Comparison of ENCODE assay signal across 19 cellular contexts in the genomic region with DNA sequence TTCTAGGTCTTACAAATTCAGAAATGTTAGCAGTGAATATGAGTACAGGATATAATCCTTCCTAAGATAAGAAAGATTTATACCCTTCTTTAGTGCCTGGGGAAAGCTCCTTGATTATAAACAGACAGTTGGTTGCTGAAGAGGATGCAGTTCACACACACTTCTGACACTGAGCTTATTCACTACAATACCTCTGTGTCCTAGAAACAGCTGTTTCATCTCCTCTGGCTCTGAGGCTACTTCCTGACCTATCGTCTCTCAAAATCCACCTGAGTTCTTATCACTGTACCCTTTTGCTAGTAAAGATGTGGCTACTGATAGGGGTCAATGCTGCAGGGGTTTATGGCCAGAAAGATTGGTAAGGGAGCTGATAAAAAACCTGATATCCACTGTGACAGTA. TPM values are rescaled to one million over a fixed set of nuclear protein-coding genes. Genes with fewer than 3 reads are reported as not detected.
DNase-seq lines count a peak whose midpoint lies in the region; ATAC-seq, FAIRE-seq and TF ChIP-seq lines count a peak whose summit lies in the region.
"Had no signal": no experiment of that assay in that cellular context is flagged by ENCODE, and none has a peak within 500 bp of the region (broad histone marks: within the 10 kb centered on the region; RNA-seq: fewer than 3 reads in every experiment).

No MANE protein-coding gene starts in this region.

- no peaks in the 10 kb centered on the region for H3K36me3 Mint-ChIP-seq in activated CD8-positive, alpha-beta T cell treated with anti-CD3 and anti-CD28 coated beads for 36 hours (ENCODE audit: low read depth)
- H3K36me3 Mint-ChIP-seq: CD8-positive, alpha-beta T cell; natural killer cell treated with Interleukin-12 subunit alpha and Interleukin-12 subunit beta and Interleukin-15 and Interleukin-18, amount 100 ng/mL, for 72 hours had no signal

- no peak for FAIRE-seq in endothelial cell of umbilical vein (lab: Jason Lieb, UNC)
- FAIRE-seq: islet of Langerhans had no signal

- DNase-seq in ELF-1 (ENCODE audit: low read depth, low spot score) (peak; percentile 15), HCEC 1CT (peak; percentile 3), NCI-H345 treated with DMSO at 0.1 percent for 48 hours (lab: John Stamatoyannopoulos, UW; ENCODE audit: unreplicated experiment) (peak; percentile 86), endothelial cell of umbilical vein (ENCODE audit: low read depth, low spot score) (no peak), middle frontal gyrus (ENCODE audit: extremely low spot score, low spot score) (no peak)
- no peak for DNase-seq in activated CD8-positive, alpha-beta memory T cell treated with anti-CD3 and anti-CD28 coated beads, Interleukin-2, amount 50 U/mL, for 48 hours
- no peak for DNase-seq in activated CD8-positive, alpha-beta T cell treated with anti-CD3 and anti-CD28 coated beads for 36 hours
- DNase-seq: activated CD4-positive, alpha-beta T cell treated with anti-CD3 and anti-CD28 coated beads, Interleukin-2, amount 10 ng/mL, durations not matched to agents 7 days and 5 days; CD8-positive, alpha-beta T cell; central memory CD4-positive, alpha-beta T cell; effector CD4-positive, alpha-beta T cell; heart left ventricle; mesenchymal stem cell; NCI-H2029 treated with DMSO at 0.1 percent for 48 hours; SW 1271 had no signal

- H4K20me1 ChIP-seq in endothelial cell of umbilical vein (replicated peaks; ENCODE audit: control insufficient read depth, extremely low read depth, insufficient read depth, low read length): no peaks in the 10 kb centered on the region

- H3K4me3 ChIP-seq in endothelial cell of umbilical vein (replicated peaks in 1 of 3; ENCODE audit: insufficient read depth in 1 of 3, low read depth in 1 of 3, low read length in 3 of 3): no peak overlapping the region
- H3K4me3 ChIP-seq: heart left ventricle, smooth muscle cell had no signal

- no peak overlapping the region for H3K9ac ChIP-seq in endothelial cell of umbilical vein (replicated peaks; ENCODE audit: extremely low read depth, insufficient read depth, low read length)

- no peaks in the 10 kb centered on the region for H3K9me3 Mint-ChIP-seq in activated CD8-positive, alpha-beta T cell treated with anti-CD3 and anti-CD28 coated beads for 36 hours
- H3K9me3 Mint-ChIP-seq: activated CD4-positive, alpha-beta T cell treated with anti-CD3 and anti-CD28 coated beads, Interleukin-2, amount 10 ng/mL, durations not matched to agents 7 days and 5 days; CD8-positive, alpha-beta T cell had no signal

- dilution Hi-C loops in endothelial cell of umbilical vein (cut with MboI; ENCODE audit: extremely low pct_ligation_motif_present, low sequenced_read_pairs): no loop called here

- H3K4me3 Mint-ChIP-seq in activated CD8-positive, alpha-beta T cell treated with anti-CD3 and anti-CD28 coated beads for 36 hours: no peak overlapping the region
- H3K4me3 Mint-ChIP-seq: activated CD4-positive, alpha-beta T cell treated with anti-CD3 and anti-CD28 coated beads, Interleukin-2, amount 10 ng/mL, durations not matched to agents 7 days and 5 days; CD8-positive, alpha-beta T cell; natural killer cell treated with Interleukin-12 subunit alpha and Interleukin-12 subunit beta and Interleukin-15 and Interleukin-18, amount 100 ng/mL, for 72 hours had no signal

- CTCF ChIA-PET in endothelial cell of umbilical vein (lab: Charles Lee): interaction anchor here (1.1 kb wide), 2 partner anchors 36 to 260 kb away, joined by 3 read pairs; no protein-coding TSS in a partner anchor
- CTCF ChIA-PET in activated CD8-positive, alpha-beta T cell treated with anti-CD3 and anti-CD28 coated beads for 36 hours (lab: Charles Lee): interaction anchor here (1.0 to 1.5 kb wide), 3 partner anchors 10 to 416 kb away, joined by 3 read pairs; no protein-coding TSS in a partner anchor

- peaks cover 15% of the 10 kb centered on the region for H3K4me1 ChIP-seq in endothelial cell of umbilical vein (ENCODE audit: control insufficient read depth, extremely low read depth, insufficient read depth, low read length)
- H3K4me1 ChIP-seq: heart left ventricle had no signal

- TF ChIP-seq POLR2A in endothelial cell of umbilical vein (IDR thresholded peaks at IDR 0.05; ENCODE audit: low read depth, low read length): no peak

- H3K27me3 Mint-ChIP-seq in activated CD8-positive, alpha-beta T cell treated with anti-CD3 and anti-CD28 coated beads for 36 hours: peaks cover 6% of the 10 kb centered on the region
- H3K27me3 Mint-ChIP-seq: activated CD4-positive, alpha-beta T cell treated with anti-CD3 and anti-CD28 coated beads, Interleukin-2, amount 10 ng/mL, durations not matched to agents 7 days and 5 days; natural killer cell treated with Interleukin-12 subunit alpha and Interleukin-12 subunit beta and Interleukin-15 and Interleukin-18, amount 100 ng/mL, for 72 hours had no signal

- no peak for TF ChIP-seq CTCF in endothelial cell of umbilical vein (IDR thresholded peaks at IDR 0.05; ENCODE audit: extremely low read depth in 1 of 2, insufficient read depth in 1 of 2, low read depth in 1 of 2, low read length in 2 of 2)
- TF ChIP-seq CTCF in activated CD8-positive, alpha-beta T cell treated with anti-CD3 and anti-CD28 coated beads for 36 hours (IDR thresholded peaks at IDR 0.05): no peak

- no peaks in the 10 kb centered on the region for H3K79me2 ChIP-seq in endothelial cell of umbilical vein (ENCODE audit: control insufficient read depth, insufficient read depth, low read length)

- no peaks in the 10 kb centered on the region for H3K9me1 ChIP-seq in endothelial cell of umbilical vein (replicated peaks; ENCODE audit: control insufficient read depth, extremely low read depth, insufficient read depth, low read length)

- H2AFZ ChIP-seq in endothelial cell of umbilical vein (ENCODE audit: low read depth, low read length): peak overlapping the region; percentile 6

- intact Hi-C loops in endothelial cell of umbilical vein (cut with micrococcal nuclease): loop anchor here (5.0 kb wide), 1 partner anchor 314 kb away; no protein-coding TSS in a partner anchor
- intact Hi-C loops in activated CD8-positive, alpha-beta T cell treated with anti-CD3 and anti-CD28 coated beads for 36 hours (cut with micrococcal nuclease): no loop called here

- H3K36me3 ChIP-seq in endothelial cell of umbilical vein (ENCODE audit: control insufficient read depth in 2 of 2, extremely low read depth in 1 of 2, insufficient read depth in 2 of 2, low read length in 2 of 2): no peaks in the 10 kb centered on the region
- H3K36me3 ChIP-seq: heart left ventricle had no signal

- BruUV-seq in endothelial cell of umbilical vein (replicated peaks; lab: Mats Ljungman, UMichigan): no TSS peak

- H3K27ac ChIP-seq in endothelial cell of umbilical vein (ENCODE audit: insufficient read depth, low read depth, low read length): no peak overlapping the region
- H3K27ac ChIP-seq: heart left ventricle had no signal

- H3K27me3 ChIP-seq in endothelial cell of umbilical vein (ENCODE audit: control insufficient read depth in 2 of 2, insufficient read depth in 2 of 2, low read length in 2 of 2): no peaks in the 10 kb centered on the region
- H3K27me3 ChIP-seq: heart left ventricle had no signal

- H3K4me2 ChIP-seq in endothelial cell of umbilical vein (ENCODE audit: insufficient read depth, low read length): no peak overlapping the region
- H3K4me2 ChIP-seq: smooth muscle cell had no signal

- H3K27ac Mint-ChIP-seq in activated CD8-positive, alpha-beta T cell treated with anti-CD3 and anti-CD28 coated beads for 36 hours: no peak overlapping the region
- H3K27ac Mint-ChIP-seq: activated CD4-positive, alpha-beta T cell treated with anti-CD3 and anti-CD28 coated beads, Interleukin-2, amount 10 ng/mL, durations not matched to agents 7 days and 5 days; CD8-positive, alpha-beta T cell; natural killer cell treated with Interleukin-12 subunit alpha and Interleukin-12 subunit beta and Interleukin-15 and Interleukin-18, amount 100 ng/mL, for 72 hours had no signal

- H3K9me3 ChIP-seq in endothelial cell of umbilical vein (replicated peaks; ENCODE audit: control insufficient read depth, insufficient read depth, low read length): no peaks in the 10 kb centered on the region
- H3K9me3 ChIP-seq: heart left ventricle had no signal

- H3K4me1 Mint-ChIP-seq in activated CD8-positive, alpha-beta T cell treated with anti-CD3 and anti-CD28 coated beads for 36 hours (ENCODE audit: low read depth): peaks cover 11% of the 10 kb centered on the region

- POLR2A ChIA-PET in endothelial cell of umbilical vein (lab: Charles Lee): no interaction called here
- POLR2A ChIA-PET in activated CD8-positive, alpha-beta T cell treated with anti-CD3 and anti-CD28 coated beads for 36 hours (lab: Charles Lee): interaction anchor here (1.4 kb wide), 1 partner anchor 12 kb away, joined by 4 read pairs; no protein-coding TSS in a partner anchor

- ATAC-seq in GM19023 (IDR thresholded peaks at IDR 0.05; ENCODE audit: unreplicated experiment): no peak
- ATAC-seq in activated CD8-positive, alpha-beta T cell treated with anti-CD3 and anti-CD28 coated beads for 36 hours: no peak
- ATAC-seq: CD8-positive, alpha-beta T cell; heart left ventricle; natural killer cell treated with Interleukin-12 subunit alpha and Interleukin-12 subunit beta and Interleukin-15 and Interleukin-18, amount 100 ng/mL, for 72 hours had no signal

TF ChIP-seq in endothelial cell of umbilical vein, 7 proteins besides CTCF, POLR2A, EP300 and RAD21 (continues in another document):
- TF ChIP-seq MYC (IDR thresholded peaks at IDR 0.05; ENCODE audit: low read depth, low read length) (no peak), EZH2 (IDR thresholded peaks at IDR 0.05; ENCODE audit: borderline replicate concordance, low read depth, low read length, severe bottlenecking) (no peak), GATA2 (IDR thresholded peaks at IDR 0.05; ENCODE audit: insufficient read depth, insufficient read length, low read depth, low read length) (no peak), JUN (IDR thresholded peaks at IDR 0.05; ENCODE audit: borderline replicate concordance, insufficient read depth, insufficient read length, low read depth) (no peak)
- TF ChIP-seq, protein P1, sequence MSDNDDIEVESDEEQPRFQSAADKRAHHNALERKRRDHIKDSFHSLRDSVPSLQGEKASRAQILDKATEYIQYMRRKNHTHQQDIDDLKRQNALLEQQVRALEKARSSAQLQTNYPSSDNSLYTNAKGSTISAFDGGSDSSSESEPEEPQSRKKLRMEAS (IDR thresholded peaks at IDR 0.05; ENCODE audit: insufficient read depth, insufficient read length): no peak

RNA-seq across cellular contexts. Expression of a gene that starts 57.1 kb away (rescaled TPM):
- total RNA-seq in endothelial cell of umbilical vein: not detected in 2 replicates
- polyA plus RNA-seq in endothelial cell of umbilical vein: not detected in 2 replicates
- 0.04 TPM in 1 of 2 replicates, not detected in the other for polyA plus RNA-seq in endothelial cell of umbilical vein (2011; cell fraction: cytosol; rRNA removed)
- polyA plus RNA-seq in endothelial cell of umbilical vein (2011; cell fraction: nucleus; rRNA removed): 0.06 TPM in 1 of 2 replicates, not detected in the other
- polyA plus RNA-seq in endothelial cell of umbilical vein (2012): not detected in 2 replicates
- polyA minus RNA-seq in endothelial cell of umbilical vein: 0.08 TPM in 1 of 2 replicates, not detected in the other
- polyA minus RNA-seq in endothelial cell of umbilical vein (2011; cell fraction: cytosol; rRNA and poly(A)+ RNA removed): 0.72 TPM
- polyA minus RNA-seq in endothelial cell of umbilical vein (2011; cell fraction: nucleus; rRNA and poly(A)+ RNA removed): not detected in 2 replicates
- total RNA-seq in activated CD8-positive, alpha-beta T cell treated with anti-CD3 and anti-CD28 coated beads for 36 hours: under 1 TPM; 0.07 to 0.23 TPM
- total RNA-seq: CD8-positive, alpha-beta T cell; natural killer cell treated with Interleukin-12 subunit alpha and Interleukin-12 subunit beta and Interleukin-15 and Interleukin-18, amount 100 ng/mL, for 72 hours had no signal

Comparison
In these comparisons a context has a peak if more than half of its experiments do, and no peak if none do; other contexts are left out.
1. DNase-seq: peak in ELF-1 (single experiment), HCEC 1CT (single experiment) and NCI-H345 treated with DMSO at 0.1 percent for 48 hours (single experiment); none in endothelial cell of umbilical vein (single experiment), middle frontal gyrus (single experiment), activated CD8-positive, alpha-beta memory T cell treated with anti-CD3 and anti-CD28 coated beads, Interleukin-2, amount 50 U/mL, for 48 hours (single experiment) and activated CD8-positive, alpha-beta T cell treated with anti-CD3 and anti-CD28 coated beads for 36 hours (single experiment).